15 cellular contexts compared by ENCODE assay signal in the genomic region with DNA sequence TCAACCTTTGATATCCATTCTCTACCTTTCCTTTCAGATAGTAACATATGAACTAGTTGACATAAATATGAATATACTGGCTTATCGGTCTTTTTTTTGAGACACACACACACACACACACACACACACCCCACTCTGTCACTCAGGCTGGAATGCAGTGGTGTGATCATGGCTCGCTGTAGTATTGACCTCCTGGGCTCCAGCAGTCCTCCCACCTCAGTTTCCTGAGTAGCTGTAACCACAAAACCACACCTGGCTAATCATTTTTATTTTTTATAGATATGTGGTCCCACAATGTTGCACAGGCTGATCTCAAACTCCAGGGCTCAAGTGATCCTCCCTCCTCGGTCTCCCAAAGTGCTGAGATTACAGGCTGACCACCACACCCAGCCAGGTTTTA.
DNase-seq lines count a peak whose midpoint lies in the region; ATAC-seq lines count a peak whose summit lies in the region.
"Had no signal": no experiment of that assay in that cellular context is flagged by ENCODE, and none has a peak within 500 bp of the region (broad histone marks: within the 10 kb centered on the region; RNA-seq: fewer than 3 reads in every experiment).

No MANE protein-coding gene starts in this region.

- ATAC-seq in GM18508 (IDR thresholded peaks at IDR 0.05; ENCODE audit: insufficient read depth, unreplicated experiment), result peak; percentile 85
- peak; percentile 84 for ATAC-seq in GM21447 (IDR thresholded peaks at IDR 0.05; ENCODE audit: unreplicated experiment)
- no peak for ATAC-seq in HG02885 (IDR thresholded peaks at IDR 0.05; ENCODE audit: poor library complexity, unreplicated experiment)

- peak; percentile 20 for DNase-seq in LoVo (ENCODE audit: low spot score)
- peak; percentile 88 for DNase-seq in kidney tubule cell (ENCODE audit: low spot score)
- DNase-seq in activated CD4-positive, alpha-beta T cell treated with anti-CD3 and anti-CD28 coated beads, Interleukin-2, amount 50 U/mL, for 4 hours, result no peak
- no peak for DNase-seq in hepatic stellate cell (ENCODE audit: low spot score)
- no peak for DNase-seq in activated gamma-delta T cell treated with Interleukin-2 at 50 U/mL for 16 hours
- DNase-seq: amniotic stem cell; central memory CD4-positive, alpha-beta T cell; effector CD8-positive, alpha-beta T cell; mesendoderm; NCI-H1092 treated with DMSO at 0.1 percent for 48 hours; NCI-H2171; NCI-H82 had no signal

Comparison
In these comparisons a context has a peak if more than half of its experiments do, and no peak if none do; other contexts are left out.
1. DNase-seq: peak in LoVo (single experiment) and kidney tubule cell (single experiment); none in activated CD4-positive, alpha-beta T cell treated with anti-CD3 and anti-CD28 coated beads, Interleukin-2, amount 50 U/mL, for 4 hours (0 of 2), hepatic stellate cell (single experiment) and activated gamma-delta T cell treated with Interleukin-2 at 50 U/mL for 16 hours (single experiment).